10 cellular contexts compared by ENCODE assay signal in genomic region chrX:39427492-39428289, GRCh38.
DNase-seq lines count a peak whose midpoint lies in the region; ATAC-seq and TF ChIP-seq lines count a peak whose summit lies in the region.
"Had no signal": no experiment of that assay in that cellular context is flagged by ENCODE, and none has a peak within 500 bp of the region (broad histone marks: within the 10 kb centered on the region; RNA-seq: fewer than 3 reads in every experiment).

No MANE protein-coding gene starts in this region.

- ATAC-seq in GM18907 (IDR thresholded peaks at IDR 0.05; ENCODE audit: unreplicated experiment) (no peak), GM18858 (IDR thresholded peaks at IDR 0.05; ENCODE audit: unreplicated experiment) (no peak)

- DNase-seq in activated effector memory CD4-positive, alpha-beta T cell treated with anti-CD3 and anti-CD28 coated beads, Interleukin-2, amount 50 U/mL, for 16 hours, result peak; percentile 69
- DNase-seq in activated effector memory CD4-positive, alpha-beta T cell treated with Interleukin-2 at 50 U/mL for 16 hours, result no peak
- peak; percentile 66 for DNase-seq in activated CD4-positive, alpha-beta T cell treated with anti-CD3 and anti-CD28 coated beads, Interleukin-2, amount 10 ng/mL, durations not matched to agents 24 days and 14 days
- peak; percentile 40 for DNase-seq in fibroblast of the aortic adventitia (ENCODE audit: low read depth)
- DNase-seq in anterior cingulate cortex (lab: John Stamatoyannopoulos, UW), result no peak
- DNase-seq: NCI-H1436 had no signal

- H3K27me3 Mint-ChIP-seq in activated CD4-positive, alpha-beta T cell treated with anti-CD3 and anti-CD28 coated beads, Interleukin-2, amount 10 ng/mL, durations not matched to agents 24 days and 14 days, result no peaks in the 10 kb centered on the region
- H3K27me3 Mint-ChIP-seq in stimulated activated naive CD8-positive, alpha-beta T cell treated with anti-CD3 and anti-CD28 coated beads, Interleukin-15, Interleukin-2, amounts not matched to agents 100 ng/mL and 50 ng/mL, for 24 hours, result no peaks in the 10 kb centered on the region

- intact Hi-C loops in activated CD4-positive, alpha-beta T cell treated with anti-CD3 and anti-CD28 coated beads, Interleukin-2, amount 10 ng/mL, durations not matched to agents 24 days and 14 days (cut with micrococcal nuclease), result loop anchor here (1.0 to 10.0 kb wide), 7 partner anchors 13 to 747 kb away; partner anchors contain the start of gene MID1IP1

- no peak for TF ChIP-seq CTCF in fibroblast of the aortic adventitia (IDR thresholded peaks at IDR 0.05; ENCODE audit: insufficient read depth, low read length)

- peak overlapping the region; percentile 58 for H3K4me3 Mint-ChIP-seq in activated CD4-positive, alpha-beta T cell treated with anti-CD3 and anti-CD28 coated beads, Interleukin-2, amount 10 ng/mL, durations not matched to agents 24 days and 14 days
- H3K4me3 Mint-ChIP-seq in stimulated activated naive CD8-positive, alpha-beta T cell treated with anti-CD3 and anti-CD28 coated beads, Interleukin-15, Interleukin-2, amounts not matched to agents 100 ng/mL and 50 ng/mL, for 24 hours, result peak overlapping the region; percentile 48
- H3K4me3 Mint-ChIP-seq: memory B cell had no signal

- H3K4me1 Mint-ChIP-seq in activated CD4-positive, alpha-beta T cell treated with anti-CD3 and anti-CD28 coated beads, Interleukin-2, amount 10 ng/mL, durations not matched to agents 24 days and 14 days, result peaks cover 59% of the 10 kb centered on the region
- peaks cover 84% of the 10 kb centered on the region for H3K4me1 Mint-ChIP-seq in stimulated activated naive CD8-positive, alpha-beta T cell treated with anti-CD3 and anti-CD28 coated beads, Interleukin-15, Interleukin-2, amounts not matched to agents 100 ng/mL and 50 ng/mL, for 24 hours (ENCODE audit: low read depth)

- H3K9me3 Mint-ChIP-seq in activated CD4-positive, alpha-beta T cell treated with anti-CD3 and anti-CD28 coated beads, Interleukin-2, amount 10 ng/mL, durations not matched to agents 24 days and 14 days, result peaks cover 13% of the 10 kb centered on the region
- no peaks in the 10 kb centered on the region for H3K9me3 Mint-ChIP-seq in stimulated activated naive CD8-positive, alpha-beta T cell treated with anti-CD3 and anti-CD28 coated beads, Interleukin-15, Interleukin-2, amounts not matched to agents 100 ng/mL and 50 ng/mL, for 24 hours
- H3K9me3 Mint-ChIP-seq: memory B cell had no signal

- peaks cover 11% of the 10 kb centered on the region for H3K36me3 Mint-ChIP-seq in activated CD4-positive, alpha-beta T cell treated with anti-CD3 and anti-CD28 coated beads, Interleukin-2, amount 10 ng/mL, durations not matched to agents 24 days and 14 days (ENCODE audit: low read depth)
- H3K36me3 Mint-ChIP-seq in stimulated activated naive CD8-positive, alpha-beta T cell treated with anti-CD3 and anti-CD28 coated beads, Interleukin-15, Interleukin-2, amounts not matched to agents 100 ng/mL and 50 ng/mL, for 24 hours (ENCODE audit: low read depth), result peaks cover 19% of the 10 kb centered on the region
- H3K36me3 Mint-ChIP-seq: memory B cell had no signal

- no peak overlapping the region for H3K4me3 ChIP-seq in fibroblast of the aortic adventitia (ENCODE audit: low read depth, low read length)

- H3K27ac Mint-ChIP-seq in activated CD4-positive, alpha-beta T cell treated with anti-CD3 and anti-CD28 coated beads, Interleukin-2, amount 10 ng/mL, durations not matched to agents 24 days and 14 days, result peak overlapping the region; percentile 95
- H3K27ac Mint-ChIP-seq in stimulated activated naive CD8-positive, alpha-beta T cell treated with anti-CD3 and anti-CD28 coated beads, Interleukin-15, Interleukin-2, amounts not matched to agents 100 ng/mL and 50 ng/mL, for 24 hours, result peak overlapping the region; percentile 98
- H3K27ac Mint-ChIP-seq: memory B cell had no signal

Comparison
In these comparisons a context has a peak if more than half of its experiments do, and no peak if none do; other contexts are left out.
1. DNase-seq: peak in activated effector memory CD4-positive, alpha-beta T cell treated with anti-CD3 and anti-CD28 coated beads, Interleukin-2, amount 50 U/mL, for 16 hours (single experiment), activated CD4-positive, alpha-beta T cell treated with anti-CD3 and anti-CD28 coated beads, Interleukin-2, amount 10 ng/mL, durations not matched to agents 24 days and 14 days (single experiment) and fibroblast of the aortic adventitia (single experiment); none in activated effector memory CD4-positive, alpha-beta T cell treated with Interleukin-2 at 50 U/mL for 16 hours (single experiment) and anterior cingulate cortex (0 of 58).